In the genomic region with DNA sequence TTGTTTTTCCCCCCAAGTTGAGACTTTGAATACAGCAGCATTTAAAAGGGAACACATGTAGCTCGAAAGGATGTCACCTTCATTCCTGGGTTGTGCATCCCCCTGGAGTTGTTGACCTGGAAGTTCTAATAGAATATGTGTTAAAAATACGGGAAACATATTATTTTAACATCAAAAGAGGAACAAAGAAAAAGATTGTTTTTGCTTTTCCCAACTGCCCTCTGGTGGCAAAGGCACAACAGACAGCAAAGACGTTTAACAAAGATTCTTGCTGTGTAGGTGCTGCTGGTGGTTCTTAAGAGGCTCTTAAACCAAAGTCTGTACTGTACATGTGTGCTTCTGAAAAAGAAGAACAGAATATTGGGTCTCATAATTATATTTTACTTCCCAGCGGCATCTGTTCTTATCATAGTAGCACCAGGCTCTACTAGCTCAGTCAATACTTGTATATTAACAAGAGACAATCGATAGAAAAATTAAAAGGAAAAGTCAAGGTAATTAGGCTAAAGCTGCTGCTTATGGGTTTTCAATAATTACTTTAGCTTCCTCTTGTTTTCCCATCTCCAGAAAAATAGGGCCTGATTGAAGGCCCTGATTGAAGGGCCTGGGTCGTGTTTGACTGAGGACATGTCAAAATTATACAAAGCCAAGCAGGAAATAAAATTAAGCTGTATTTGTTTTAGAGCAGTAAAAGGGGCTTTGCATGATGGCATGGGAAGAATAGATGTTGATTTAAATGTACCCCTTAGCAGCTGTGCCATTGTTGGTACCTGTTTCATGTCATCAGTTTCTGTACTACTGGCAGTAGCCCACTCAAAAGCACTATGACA, we compare ENCODE assay signal across 8 cellular contexts.
DNase-seq lines count a peak whose midpoint lies in the region; ATAC-seq and TF ChIP-seq lines count a peak whose summit lies in the region.

No MANE protein-coding gene starts in this region.

- DNase-seq in AG20443 (ENCODE audit: low spot score) (peak; percentile 22), HEK293T (ENCODE audit: extremely low spot score) (peak; percentile 17), SKM-1 treated with dmso at 0.1 percent for 144 hours (lab: John Stamatoyannopoulos, UW; ENCODE audit: unreplicated experiment) (peak; percentile 14), iPS-NIHi7 (ENCODE audit: extremely low spot score) (peak; percentile 20), NCI-H128 (lab: John Stamatoyannopoulos, UW; ENCODE audit: unreplicated experiment) (no peak)
- no peak for DNase-seq in activated naive CD4-positive, alpha-beta T cell (lab: John Stamatoyannopoulos, UW)
- no peak for DNase-seq in stimulated activated CD8-positive, alpha-beta memory T cell treated with anti-CD3 and anti-CD28 coated beads, Interleukin-4, amount 100 ng/mL, for 48 hours

- ATAC-seq in HG03565 (IDR thresholded peaks at IDR 0.05; ENCODE audit: unreplicated experiment) = no peak

- CTCF ChIA-PET in HEK293T (lab: Yijun Ruan, JAX) = interaction anchor here (0.6 kb wide), 2 partner anchors 18 to 737 kb away, joined by 3 read pairs; no protein-coding TSS in a partner anchor

- POLR2A ChIA-PET in HEK293T (lab: Yijun Ruan, JAX) = no interaction called here

TF ChIP-seq in HEK293T, 16 proteins besides CTCF, POLR2A, EP300 and RAD21:
- TF ChIP-seq BHLHE40 (IDR thresholded peaks at IDR 0.05; ENCODE audit: borderline replicate concordance) (no peak), LEF1 (IDR thresholded peaks at IDR 0.05; ENCODE audit: borderline replicate concordance) (no peak), FOXK2 (IDR thresholded peaks at IDR 0.05) (no peak), FOXA1 (IDR thresholded peaks at IDR 0.05) (no peak), ARNT (IDR thresholded peaks at IDR 0.05) (no peak), TARDBP (IDR thresholded peaks at IDR 0.05) (no peak), HDGF (IDR thresholded peaks at IDR 0.05; ENCODE audit: borderline replicate concordance) (no peak), CTBP1 (IDR thresholded peaks at IDR 0.05; ENCODE audit: borderline replicate concordance) (no peak), SP1 (IDR thresholded peaks at IDR 0.05) (no peak)
- TF ChIP-seq, protein P1, sequence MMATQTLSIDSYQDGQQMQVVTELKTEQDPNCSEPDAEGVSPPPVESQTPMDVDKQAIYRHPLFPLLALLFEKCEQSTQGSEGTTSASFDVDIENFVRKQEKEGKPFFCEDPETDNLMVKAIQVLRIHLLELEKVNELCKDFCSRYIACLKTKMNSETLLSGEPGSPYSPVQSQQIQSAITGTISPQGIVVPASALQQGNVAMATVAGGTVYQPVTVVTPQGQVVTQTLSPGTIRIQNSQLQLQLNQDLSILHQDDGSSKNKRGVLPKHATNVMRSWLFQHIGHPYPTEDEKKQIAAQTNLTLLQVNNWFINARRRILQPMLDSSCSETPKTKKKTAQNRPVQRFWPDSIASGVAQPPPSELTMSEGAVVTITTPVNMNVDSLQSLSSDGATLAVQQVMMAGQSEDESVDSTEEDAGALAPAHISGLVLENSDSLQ (IDR thresholded peaks at IDR 0.05) = no peak
TF ChIP-seq in HEK293T: peak in this region for 0.

Comparison
In these comparisons a context has a peak if more than half of its experiments do, and no peak if none do; other contexts are left out.
1. DNase-seq: peak in AG20443 (single experiment), HEK293T (single experiment), SKM-1 treated with dmso at 0.1 percent for 144 hours (single experiment) and iPS-NIHi7 (single experiment); none in activated naive CD4-positive, alpha-beta T cell (0 of 4), stimulated activated CD8-positive, alpha-beta memory T cell treated with anti-CD3 and anti-CD28 coated beads, Interleukin-4, amount 100 ng/mL, for 48 hours (single experiment) and NCI-H128 (single experiment).